ENCODE assay signal across 9 cellular contexts in the genomic region with DNA sequence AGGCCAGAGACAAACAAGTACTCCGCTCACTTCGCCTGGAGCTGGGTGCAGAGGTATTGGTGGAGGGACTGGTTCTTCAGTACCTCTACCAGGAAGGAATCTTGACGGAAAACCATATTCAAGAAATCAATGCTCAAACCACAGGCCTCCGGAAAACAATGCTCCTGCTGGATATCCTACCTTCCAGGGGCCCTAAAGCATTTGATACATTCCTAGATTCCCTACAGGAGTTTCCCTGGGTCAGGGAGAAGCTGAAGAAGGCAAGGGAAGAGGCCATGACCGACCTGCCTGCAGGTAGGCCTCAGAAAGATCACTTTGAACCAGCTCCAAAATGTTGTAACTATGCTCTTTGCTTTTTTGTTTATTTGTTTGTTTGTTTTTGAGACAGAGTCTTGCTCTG. TPM values are rescaled to one million over a fixed set of nuclear protein-coding genes. Genes with fewer than 3 reads are reported as not detected.
DNase-seq lines count a peak whose midpoint lies in the region; ATAC-seq and TF ChIP-seq lines count a peak whose summit lies in the region.
"Had no signal": no experiment of that assay in that cellular context is flagged by ENCODE, and none has a peak within 500 bp of the region (broad histone marks: within the 10 kb centered on the region; RNA-seq: fewer than 3 reads in every experiment).

No MANE protein-coding gene starts in this region.

- H3K4me1 Mint-ChIP-seq in GM23338 (peaks cover 50% of the 10 kb centered on the region), naive B cell (peaks cover 20 to 32% (median 28%) of the 10 kb centered on the region in 3 donors)
- peaks cover 35% of the 10 kb centered on the region for H3K4me1 Mint-ChIP-seq in activated naive CD8-positive, alpha-beta T cell (ENCODE audit: low read depth)

- no peak overlapping the region for H3K27ac ChIP-seq in BLaER1 treated with 17β-estradiol and CSF1 and Interleukin-3, amounts not matched to agents 10 nM and 100 nM
- peak overlapping the region; percentile 91; the same call in 1 of the 2 replicates for H3K27ac ChIP-seq in GM23338 (ENCODE audit: low read depth)

- DNase-seq in GM23338 (ENCODE audit: low spot score) (no peak), naive B cell (no peak), NCI-H2196 treated with DMSO at 0.1 percent for 48 hours (lab: John Stamatoyannopoulos, UW; ENCODE audit: unreplicated experiment) (no peak), NCI-H146 treated with DMSO at 0.1 percent for 48 hours (lab: John Stamatoyannopoulos, UW; ENCODE audit: unreplicated experiment) (no peak)
- DNase-seq in stimulated activated CD4-positive, alpha-beta T cell treated with anti-CD3 and anti-CD28 coated beads, Interleukin-1b, Interleukin-23, amount 100 ng/mL, for 48 hours: no peak
- DNase-seq: upper lobe of right lung had no signal

- no peak for TF ChIP-seq CTCF in GM23338 (conservative IDR thresholded peaks at IDR 0.05; ENCODE audit: low read depth in 2 of 2)

- H3K9me3 Mint-ChIP-seq in GM23338: no peaks in the 10 kb centered on the region
- H3K9me3 Mint-ChIP-seq in activated naive CD8-positive, alpha-beta T cell (ENCODE audit: low read depth): no peaks in the 10 kb centered on the region
- peaks cover 0 to 5% (median 0%) of the 10 kb centered on the region in 7 donors for H3K9me3 Mint-ChIP-seq in naive B cell

- H3K36me3 Mint-ChIP-seq in GM23338 (ENCODE audit: low read depth) (0 out of 3 replicates have a peak, but pooled peaks cover 2% of the 10 kb centered on the region), naive B cell (peaks cover 16 to 17% of the 10 kb centered on the region in 2 donors)
- peaks cover 14% of the 10 kb centered on the region for H3K36me3 Mint-ChIP-seq in activated naive CD8-positive, alpha-beta T cell

- H3K9me3 ChIP-seq in BLaER1 treated with 17β-estradiol and CSF1 and Interleukin-3, amounts not matched to agents 10 nM and 100 nM (replicated peaks in 1 of 11): peaks cover 0 to 19% (median 6%) of the 10 kb centered on the region in 11 experiments; a peak in 10 of 22 replicates
- H3K9me3 ChIP-seq: upper lobe of right lung had no signal

- H3K27me3 ChIP-seq in BLaER1 treated with 17β-estradiol and CSF1 and Interleukin-3, amounts not matched to agents 10 nM and 100 nM: no peaks in the 10 kb centered on the region
- H3K27me3 ChIP-seq in GM23338 (ENCODE audit: insufficient read depth): no peaks in the 10 kb centered on the region
- H3K27me3 ChIP-seq: upper lobe of right lung had no signal

- peaks cover 10 to 27% (median 12%) of the 10 kb centered on the region in 10 experiments for H3K4me1 ChIP-seq in BLaER1 treated with 17β-estradiol and CSF1 and Interleukin-3, amounts not matched to agents 10 nM and 100 nM
- peaks cover 21% of the 10 kb centered on the region for H3K4me1 ChIP-seq in GM23338 (ENCODE audit: insufficient read depth)

- H3K27me3 Mint-ChIP-seq in GM23338 (ENCODE audit: insufficient read depth, low read depth, poor library complexity) (peaks cover 10% of the 10 kb centered on the region), naive B cell (peaks cover 6 to 17% (median 14%) of the 10 kb centered on the region in 3 donors)
- H3K27me3 Mint-ChIP-seq in activated naive CD8-positive, alpha-beta T cell: peaks cover 6% of the 10 kb centered on the region

- no peak for ATAC-seq in GM23338
- ATAC-seq in naive B cell (ENCODE audit: low read depth in 2 of 2): no peak
- ATAC-seq in HG03571 (IDR thresholded peaks at IDR 0.05; ENCODE audit: unreplicated experiment): no peak
- ATAC-seq: upper lobe of right lung had no signal

- H3F3A ChIP-seq in GM23338 (replicated peaks; ENCODE audit: low read depth): 0 out of 2 replicates have a peak, but pooled peaks cover 3% of the 10 kb centered on the region

- H3K4me3 ChIP-seq in BLaER1 treated with 17β-estradiol and CSF1 and Interleukin-3, amounts not matched to agents 10 nM and 100 nM: no peak overlapping the region
- peak overlapping the region; percentile 64; the same call in 1 of the 2 replicates for H3K4me3 ChIP-seq in GM23338

- H3K4me2 ChIP-seq in BLaER1 treated with 17β-estradiol and CSF1 and Interleukin-3, amounts not matched to agents 10 nM and 100 nM: peak overlapping the region in 10 of 11 experiments; percentile 79 to 93 (median 88); a peak in 16 of 22 replicates
- H3K4me2 ChIP-seq in GM23338: peak overlapping the region; percentile 88

- H2AFZ ChIP-seq in GM23338: peak overlapping the region; percentile 13; the same call in 1 of the 2 replicates

- H3K27ac Mint-ChIP-seq in GM23338: peak overlapping the region; percentile 99
- peak overlapping the region; percentile 99 for H3K27ac Mint-ChIP-seq in activated naive CD8-positive, alpha-beta T cell
- H3K27ac Mint-ChIP-seq in naive B cell: peak overlapping the region in 5 of 6 donors; percentile 99 to 100 (median 99)

- no peaks in the 10 kb centered on the region for H4K20me1 ChIP-seq in BLaER1 treated with 17β-estradiol and CSF1 and Interleukin-3, amounts not matched to agents 10 nM and 100 nM
- no peaks in the 10 kb centered on the region for H4K20me1 ChIP-seq in GM23338 (replicated peaks; ENCODE audit: insufficient read depth)

- H3K79me2 ChIP-seq in GM23338 (replicated peaks; ENCODE audit: insufficient read depth): no peaks in the 10 kb centered on the region

- peaks cover 0 to 5% (median 0%) of the 10 kb centered on the region in 11 experiments; a peak in 3 of 22 replicates for H3K36me3 ChIP-seq in BLaER1 treated with 17β-estradiol and CSF1 and Interleukin-3, amounts not matched to agents 10 nM and 100 nM
- no peaks in the 10 kb centered on the region for H3K36me3 ChIP-seq in GM23338 (ENCODE audit: insufficient read depth)
- H3K36me3 ChIP-seq: upper lobe of right lung had no signal

- H3K9ac ChIP-seq in BLaER1 treated with 17β-estradiol and CSF1 and Interleukin-3, amounts not matched to agents 10 nM and 100 nM: no peak overlapping the region

- H3K9me2 ChIP-seq in GM23338 (ENCODE audit: insufficient read depth): peaks cover 7% of the 10 kb centered on the region; the same call in 1 of the 2 replicates

- H3K4me3 Mint-ChIP-seq in GM23338: peak overlapping the region; percentile 90
- peak overlapping the region; percentile 94 for H3K4me3 Mint-ChIP-seq in activated naive CD8-positive, alpha-beta T cell
- H3K4me3 Mint-ChIP-seq in naive B cell: peak overlapping the region in 7 of 8 donors; percentile 60 to 99 (median 98)

TF ChIP-seq in GM23338, 12 proteins besides CTCF, POLR2A, EP300 and RAD21 (continues in another document):
- TF ChIP-seq ZNF331 (CRISPR knock-in tag; IDR thresholded peaks at IDR 0.05; ENCODE audit: low read depth) (no peak), CREB1 (CRISPR knock-in tag; IDR thresholded peaks at IDR 0.05; ENCODE audit: low read depth) (no peak)
- TF ChIP-seq, protein P1, sequence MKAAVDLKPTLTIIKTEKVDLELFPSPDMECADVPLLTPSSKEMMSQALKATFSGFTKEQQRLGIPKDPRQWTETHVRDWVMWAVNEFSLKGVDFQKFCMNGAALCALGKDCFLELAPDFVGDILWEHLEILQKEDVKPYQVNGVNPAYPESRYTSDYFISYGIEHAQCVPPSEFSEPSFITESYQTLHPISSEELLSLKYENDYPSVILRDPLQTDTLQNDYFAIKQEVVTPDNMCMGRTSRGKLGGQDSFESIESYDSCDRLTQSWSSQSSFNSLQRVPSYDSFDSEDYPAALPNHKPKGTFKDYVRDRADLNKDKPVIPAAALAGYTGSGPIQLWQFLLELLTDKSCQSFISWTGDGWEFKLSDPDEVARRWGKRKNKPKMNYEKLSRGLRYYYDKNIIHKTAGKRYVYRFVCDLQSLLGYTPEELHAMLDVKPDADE (IDR thresholded peaks at IDR 0.05): no peak

RNA-seq across cellular contexts. Expression of a gene that starts 1.6 kb away (rescaled TPM):
- 20.3 and 27.9 TPM in 2 replicates for total RNA-seq in GM23338 (2014; rRNA removed; shearing (Covaris generic))
- polyA plus RNA-seq in GM23338 (2016; fragmentation: Nextera tagmentation; extraction: Ambion mirVana) (3.8 and 6.3 TPM in 2 replicates), naive B cell (ENCODE audit: low read depth in 6 of 6) (10 to 100 TPM; 11.1 to 21.1 (median 11.1) TPM)
